In the genomic region with DNA sequence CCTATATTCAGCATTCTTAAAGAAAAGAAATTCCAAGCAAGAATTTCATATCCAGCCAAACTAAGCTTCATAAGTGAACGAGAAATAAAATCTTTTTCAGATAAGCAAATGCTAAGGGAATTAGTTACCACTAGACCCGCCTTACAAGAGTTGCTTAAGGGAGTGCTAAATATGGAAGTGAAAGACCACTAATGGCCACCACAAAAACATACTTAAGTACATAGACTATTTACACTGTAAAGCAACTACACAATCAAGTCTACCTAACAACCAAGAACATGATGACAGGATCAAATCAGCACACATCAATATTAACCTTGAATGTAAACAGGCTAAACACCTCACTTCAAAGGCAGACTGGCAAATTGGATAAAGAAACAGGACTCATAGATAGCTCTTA, we compare ENCODE assay signal across 31 cellular contexts. TPM values are rescaled to one million over a fixed set of nuclear protein-coding genes. Genes with fewer than 3 reads are reported as not detected.
"Had no signal": no experiment of that assay in that cellular context is flagged by ENCODE, and none has a peak within 500 bp of the region (broad histone marks: within the 10 kb centered on the region; RNA-seq: fewer than 3 reads in every experiment).

No MANE protein-coding gene starts in this region.

- H3K27me3 ChIP-seq: colonic mucosa, esophagus squamous epithelium, gastrocnemius medialis, heart right ventricle, left lung had no signal

- ATAC-seq: effector memory CD8-positive, alpha-beta T cell; esophagus mucosa; gastrocnemius medialis; heart right ventricle; left cardiac atrium; left lung; left ventricle myocardium superior; lower lobe of right lung; mucosa of descending colon had no signal

- FAIRE-seq: endometrium, islet of Langerhans, keratinocyte had no signal

- H3K9me3 ChIP-seq: colonic mucosa, esophagus squamous epithelium, gastrocnemius medialis, left lung, lower lobe of right lung, mucosa of descending colon had no signal

- H3K27ac ChIP-seq: colonic mucosa, epithelial cell of prostate, esophagus squamous epithelium, gastrocnemius medialis, heart right ventricle, left lung, lower lobe of right lung had no signal

- H3K36me3 ChIP-seq: colonic mucosa, esophagus squamous epithelium, gastrocnemius medialis, heart right ventricle, lower lobe of right lung had no signal

- H3K4me1 ChIP-seq: colonic mucosa, esophagus squamous epithelium, gastrocnemius medialis, heart right ventricle, left lung, lower lobe of right lung had no signal

- DNase-seq: colonic mucosa; cortex of kidney; effector CD8-positive, alpha-beta T cell; effector memory CD8-positive, alpha-beta T cell; endodermal cell; erythroblast; esophagus squamous epithelium; foreskin fibroblast; foreskin melanocyte; gastrocnemius medialis; glutamatergic neuron; head of caudate nucleus; heart right ventricle; hippocampal formation; left cardiac atrium; left lung; left ventricle myocardium superior; lower lobe of right lung; mesenchymal stem cell; mucosa of descending colon; naive B cell had no signal

- H3K4me3 ChIP-seq: colonic mucosa, esophagus squamous epithelium, gastrocnemius medialis, heart right ventricle, left lung, lower lobe of right lung, mucosa of descending colon had no signal

RNA-seq across cellular contexts. Expression of gene NME8, which starts 42.2 kb away (rescaled TPM):
- total RNA-seq: colonic mucosa, dermis microvascular lymphatic vessel endothelial cell, esophagus mucosa, esophagus squamous epithelium, gastrocnemius medialis, glomerular endothelial cell, kidney epithelial cell, left cardiac atrium, left ventricle myocardium superior, lower lobe of right lung, lung microvascular endothelial cell, mucosa of descending colon, myocyte had no signal
- polyA plus RNA-seq: heart right ventricle, keratinocyte had no signal
